In the genomic region with DNA sequence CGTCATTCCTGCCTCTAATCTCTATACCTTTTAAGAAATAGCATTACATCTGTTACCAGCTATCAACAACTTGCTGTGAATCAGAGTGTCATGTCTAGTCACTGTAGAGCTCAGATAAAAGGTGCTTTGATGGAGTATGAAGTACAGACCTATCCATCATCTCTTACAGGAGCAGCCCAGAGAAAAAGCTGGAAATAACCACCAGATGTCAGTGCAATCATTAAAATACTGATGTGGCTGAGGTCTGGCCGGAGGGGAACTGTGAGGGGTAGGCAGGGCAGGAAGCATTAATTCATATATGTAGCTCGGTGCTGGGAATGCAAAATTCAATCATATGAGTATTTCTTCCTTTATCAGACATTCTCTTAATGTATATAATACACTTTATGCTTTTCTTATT, we compare ENCODE assay signal across 10 cellular contexts.
DNase-seq lines count a peak whose midpoint lies in the region; ATAC-seq and TF ChIP-seq lines count a peak whose summit lies in the region.
"Had no signal": no experiment of that assay in that cellular context is flagged by ENCODE, and none has a peak within 500 bp of the region (broad histone marks: within the 10 kb centered on the region; RNA-seq: fewer than 3 reads in every experiment).

No MANE protein-coding gene starts in this region.

- H3K27ac ChIP-seq in left ventricle myocardium inferior (replicated peaks): no peak overlapping the region
- H3K27ac ChIP-seq in effector memory CD4-positive, alpha-beta T cell (ENCODE audit: insufficient read depth, low read length, poor library complexity, severe bottlenecking): no peak overlapping the region

- H3K27me3 ChIP-seq in left ventricle myocardium inferior (ENCODE audit: low read depth): no peaks in the 10 kb centered on the region
- H3K27me3 ChIP-seq in effector memory CD4-positive, alpha-beta T cell (replicated peaks; ENCODE audit: control insufficient read depth, insufficient read depth, low read length, poor library complexity, severe bottlenecking): no peaks in the 10 kb centered on the region

- intact Hi-C loops in left ventricle myocardium inferior (cut with micrococcal nuclease): no loop called here
- intact Hi-C loops in left cardiac atrium (cut with DNase I): loop anchor here in 1 of 2 donors (5.0 kb wide), 1 partner anchor 477 kb away; no protein-coding TSS in a partner anchor

- TF ChIP-seq CTCF in left ventricle myocardium inferior (IDR thresholded peaks at IDR 0.05; ENCODE audit: borderline replicate concordance): peak; percentile 44

- H3K36me3 ChIP-seq in left ventricle myocardium inferior: no peaks in the 10 kb centered on the region
- no peaks in the 10 kb centered on the region for H3K36me3 ChIP-seq in effector memory CD4-positive, alpha-beta T cell (ENCODE audit: control insufficient read depth, insufficient read depth, low read length)

- DNase-seq in left ventricle myocardium inferior (no peak), left cardiac atrium (no peak), RPMI7951 (ENCODE audit: low read depth) (peak; percentile 10), iPS-NIHi11 (ENCODE audit: low spot score) (peak; percentile 19), T-helper 1 cell (no peak)
- no peak for DNase-seq in effector memory CD4-positive, alpha-beta T cell
- DNase-seq: activated naive CD8-positive, alpha-beta T cell treated with anti-CD3 and anti-CD28 coated beads, Interleukin-2, amount 50 U/mL, for 24 hours; NCI-H1048 had no signal

- no peak for ATAC-seq in left cardiac atrium
- no peak for ATAC-seq in HG02678 (IDR thresholded peaks at IDR 0.05; ENCODE audit: unreplicated experiment)
- no peak for ATAC-seq in HG03097 (IDR thresholded peaks at IDR 0.05; ENCODE audit: low FRiP score, unreplicated experiment)
- ATAC-seq: activated naive CD8-positive, alpha-beta T cell treated with anti-CD3 and anti-CD28 coated beads, Interleukin-2, amount 50 U/mL, for 24 hours had no signal

- no peak overlapping the region for H3K4me3 ChIP-seq in left ventricle myocardium inferior
- no peak overlapping the region for H3K4me3 ChIP-seq in effector memory CD4-positive, alpha-beta T cell (ENCODE audit: insufficient read depth, low read depth, low read length, poor library complexity, severe bottlenecking)

- no peaks in the 10 kb centered on the region for H3K9me3 ChIP-seq in left ventricle myocardium inferior (replicated peaks)
- no peaks in the 10 kb centered on the region for H3K9me3 ChIP-seq in effector memory CD4-positive, alpha-beta T cell (ENCODE audit: control insufficient read depth, low read length)

- H3K4me1 ChIP-seq in left ventricle myocardium inferior: no peaks in the 10 kb centered on the region
- H3K4me1 ChIP-seq in effector memory CD4-positive, alpha-beta T cell (ENCODE audit: control insufficient read depth, insufficient read depth, low read length, poor library complexity, severe bottlenecking): no peaks in the 10 kb centered on the region

Comparison
In these comparisons a context has a peak if more than half of its experiments do, and no peak if none do; other contexts are left out.
1. DNase-seq: peak in RPMI7951 (single experiment) and iPS-NIHi11 (single experiment); none in left ventricle myocardium inferior (single experiment), left cardiac atrium (single experiment), effector memory CD4-positive, alpha-beta T cell (0 of 3) and T-helper 1 cell (0 of 5).